23 cellular contexts compared by ENCODE assay signal in the genomic region with DNA sequence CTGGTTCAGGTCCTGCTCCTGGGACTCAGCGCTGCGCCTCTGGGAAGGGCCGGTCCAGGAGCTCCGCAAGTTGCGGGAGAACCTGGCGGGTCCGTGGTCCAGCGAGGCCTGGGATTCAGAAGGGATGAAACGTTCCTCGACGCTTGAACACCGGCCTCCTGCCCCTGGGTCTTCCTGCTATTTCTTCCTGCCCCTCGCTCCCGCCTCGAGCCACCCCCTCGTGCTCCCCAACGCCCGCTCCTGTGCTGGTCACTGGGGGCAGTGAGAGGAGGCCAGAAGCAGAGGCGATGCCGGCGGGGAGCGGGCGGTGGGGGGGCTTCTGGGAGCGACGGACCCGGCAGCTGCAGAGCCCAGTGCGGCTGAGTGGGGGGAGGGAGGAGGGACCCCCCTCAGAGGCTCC. TPM values are rescaled to one million over a fixed set of nuclear protein-coding genes. Genes with fewer than 3 reads are reported as not detected.
"Had no signal": no experiment of that assay in that cellular context is flagged by ENCODE, and none has a peak within 500 bp of the region (broad histone marks: within the 10 kb centered on the region; RNA-seq: fewer than 3 reads in every experiment).

No MANE protein-coding gene starts in this region.

- H3K27me3 ChIP-seq: SJSA1 had no signal

- H3K36me3 Mint-ChIP-seq: IgD-negative memory B cell had no signal

- FAIRE-seq: K562, RCC 7860 had no signal

- H3K4me2 ChIP-seq: KMS-11 had no signal

- H3K4me3 ChIP-seq: K562, SJSA1, SK-N-MC had no signal

- H3K27ac Mint-ChIP-seq: IgD-negative memory B cell had no signal

- H3K9ac ChIP-seq: KMS-11 had no signal

- H3K4me3 Mint-ChIP-seq: IgD-negative memory B cell had no signal

- H3K9me3 ChIP-seq: SJSA1 had no signal

- H3K27ac ChIP-seq: KMS-11, SJSA1, SK-N-MC had no signal

- H3K4me1 Mint-ChIP-seq: IgD-negative memory B cell had no signal

- ATAC-seq: K562 had no signal

- H3K9me3 Mint-ChIP-seq: IgD-negative memory B cell had no signal

- DNase-seq: Kasumi-1, MM.1S, NCI-H1092 treated with DMSO at 0.1 percent for 48 hours, NCI-H1436, NCI-H1694, NCI-H187 treated with DMSO at 0.1 percent for 48 hours, NCI-H2029 treated with DMSO at 0.1 percent for 48 hours, NCI-H2171 treated with DMSO at 0.1 percent for 48 hours, NCI-H345, NCI-H446 treated with DMSO at 0.1 percent for 48 hours, NCI-H510A treated with DMSO at 0.1 percent for 48 hours, NCI-H82, Right ventricle myocardium superior, RPMI8226, SIG-M5 had no signal

RNA-seq across cellular contexts. Expression of gene KIF25, which starts 20.8 kb away (rescaled TPM):
- total RNA-seq: HT1080, M059J, SJSA1 had no signal
- polyA plus RNA-seq: IgD-negative memory B cell had no signal
